ENCODE assay signal across 8 cellular contexts in genomic region chr2:113233593-113234550, GRCh38. TPM values are rescaled to one million over a fixed set of nuclear protein-coding genes. Genes with fewer than 3 reads are reported as not detected.
DNase-seq lines count a peak whose midpoint lies in the region; ATAC-seq and TF ChIP-seq lines count a peak whose summit lies in the region.
"Had no signal": no experiment of that assay in that cellular context is flagged by ENCODE, and none has a peak within 500 bp of the region (broad histone marks: within the 10 kb centered on the region; RNA-seq: fewer than 3 reads in every experiment).

No MANE protein-coding gene starts in this region.

- no peaks in the 10 kb centered on the region for H3K27me3 Mint-ChIP-seq in neural crest cell (ENCODE audit: low read depth)
- H3K27me3 Mint-ChIP-seq: brain had no signal

- no peak overlapping the region for H3K18ac ChIP-seq in neuronal stem cell (ENCODE audit: low read length)

- TF ChIP-seq CTCF in astrocyte of the spinal cord (IDR thresholded peaks at IDR 0.05; ENCODE audit: low read depth, low read length) (peak; percentile 35), neural crest cell (conservative IDR thresholded peaks at IDR 0.05) (peak; percentile 16)

- no peaks in the 10 kb centered on the region for H3K27me3 ChIP-seq in neuronal stem cell (ENCODE audit: control insufficient read depth in 3 of 3, insufficient read depth in 3 of 3, low read depth in 1 of 3, low read length in 3 of 3)

- no peak for ATAC-seq in GM18909 (IDR thresholded peaks at IDR 0.05; ENCODE audit: poor library complexity, unreplicated experiment)

- no peak overlapping the region for H3K27ac ChIP-seq in neuronal stem cell (replicated peaks; ENCODE audit: low read length)

- H3K9ac ChIP-seq in neuronal stem cell (ENCODE audit: low read depth, low read length, poor library complexity) = no peak overlapping the region

- H3K36me3 ChIP-seq in neuronal stem cell (replicated peaks in 1 of 2; ENCODE audit: control insufficient read depth in 2 of 2, insufficient read depth in 2 of 2, low read length in 2 of 2) = peaks cover 0 to 5% of the 10 kb centered on the region in 2 donors

- H3K23ac ChIP-seq in neuronal stem cell (ENCODE audit: low read depth, low read length, poor library complexity) = no peak overlapping the region

- H2BK12ac ChIP-seq in neuronal stem cell (ENCODE audit: low read length) = no peak overlapping the region

- no peak overlapping the region for H3K4me2 ChIP-seq in neuronal stem cell (ENCODE audit: insufficient read depth, low read length, poor library complexity, severe bottlenecking)

- no peak overlapping the region for H2BK120ac ChIP-seq in neuronal stem cell (ENCODE audit: low read depth, low read length)

- H2BK15ac ChIP-seq in neuronal stem cell (ENCODE audit: low read length) = no peak overlapping the region

- H4K8ac ChIP-seq in neuronal stem cell (ENCODE audit: low read depth, low read length) = no peak overlapping the region

- peaks cover 1% of the 10 kb centered on the region for H3K4me1 Mint-ChIP-seq in neural crest cell

- peak; percentile 42 for DNase-seq in Daoy (ENCODE audit: low read depth)
- DNase-seq in HPDE6-E6E7 (ENCODE audit: extremely low spot score) = peak; percentile 33
- DNase-seq in astrocyte of the spinal cord (ENCODE audit: low read depth, low spot score) = no peak
- no peak for DNase-seq in neural crest cell (ENCODE audit: low read depth, low spot score)
- DNase-seq in NCI-H2107 treated with DMSO at 0.1 percent for 48 hours (lab: John Stamatoyannopoulos, UW; ENCODE audit: unreplicated experiment) = no peak
- DNase-seq in neuronal stem cell (ENCODE audit: low spot score) = no peak

- H3K9me3 ChIP-seq in neuronal stem cell (replicated peaks in 1 of 2; ENCODE audit: control insufficient read depth in 2 of 2, insufficient read depth in 1 of 2, low read depth in 1 of 2, low read length in 2 of 2) = peaks cover 0 to 5% of the 10 kb centered on the region in 2 donors

- H2BK5ac ChIP-seq in neuronal stem cell (ENCODE audit: low read length) = no peak overlapping the region

- peaks cover 0 to 5% of the 10 kb centered on the region in 2 donors for H3K4me1 ChIP-seq in neuronal stem cell (ENCODE audit: control insufficient read depth in 2 of 2, insufficient read depth in 1 of 2, low read depth in 1 of 2, low read length in 2 of 2)

- in situ Hi-C loops in astrocyte of the spinal cord (cut with HindIII; ENCODE audit: low sequenced_read_pairs) = no loop called here

- no peak overlapping the region for H2AK5ac ChIP-seq in neuronal stem cell (ENCODE audit: low read depth, low read length)

- H3K4me3 Mint-ChIP-seq in neural crest cell = no peak overlapping the region
- H3K4me3 Mint-ChIP-seq: brain had no signal

- H3K14ac ChIP-seq in neuronal stem cell (ENCODE audit: low read length) = no peak overlapping the region

- no peaks in the 10 kb centered on the region for H3K9me3 Mint-ChIP-seq in neural crest cell

- H2AFZ ChIP-seq in neuronal stem cell (ENCODE audit: low read length) = no peak overlapping the region

- no CpG with 5 or more reads among the region's 9 CpGs for WGBS in neuronal stem cell (ENCODE audit: extremely low coverage in 2 of 2, insufficient read length in 2 of 2, insufficient replicate concordance in 1 of 2), 2 donors

- H3K79me1 ChIP-seq in neuronal stem cell (ENCODE audit: low read depth, low read length) = no peaks in the 10 kb centered on the region

- no peak overlapping the region for H3K4me3 ChIP-seq in astrocyte of the spinal cord (ENCODE audit: low read depth, low read length)
- H3K4me3 ChIP-seq in neuronal stem cell (ENCODE audit: low read length in 2 of 2) = no peak overlapping the region

- no peaks in the 10 kb centered on the region for H3K36me3 Mint-ChIP-seq in neural crest cell (ENCODE audit: low read depth)
- H3K36me3 Mint-ChIP-seq: brain had no signal

- H4K91ac ChIP-seq in neuronal stem cell (ENCODE audit: low read depth, low read length, poor library complexity) = no peak overlapping the region

- H3K27ac Mint-ChIP-seq in neural crest cell (ENCODE audit: unreplicated experiment) = no peak overlapping the region

- no peak overlapping the region for H3K4ac ChIP-seq in neuronal stem cell (ENCODE audit: low read length)

RNA-seq across cellular contexts. Expression of gene PAX8, which starts 44.8 kb away (rescaled TPM):
- total RNA-seq in Daoy (2014; rRNA removed; shearing (Covaris generic)) = 0.17 and 0.57 TPM in 2 replicates
- 0.49 and 0.98 TPM in 2 replicates for total RNA-seq in neural crest cell
- polyA plus RNA-seq in neuronal stem cell (2013, experiment 1 of 2) = 10.1 TPM
- polyA plus RNA-seq in neuronal stem cell (2013, experiment 2 of 2) = 11.5 TPM

Comparison
In these comparisons a context has a peak if more than half of its experiments do, and no peak if none do; other contexts are left out.
1. DNase-seq: peak in Daoy (single experiment) and HPDE6-E6E7 (single experiment); none in astrocyte of the spinal cord (single experiment), neural crest cell (single experiment), NCI-H2107 treated with DMSO at 0.1 percent for 48 hours (single experiment) and neuronal stem cell (single experiment).